In genomic region chr5:54013556-54014157, GRCh38 we compare ENCODE assay signal across 10 cellular contexts.
DNase-seq lines count a peak whose midpoint lies in the region; ATAC-seq lines count a peak whose summit lies in the region.
"Had no signal": no experiment of that assay in that cellular context is flagged by ENCODE, and none has a peak within 500 bp of the region (broad histone marks: within the 10 kb centered on the region; RNA-seq: fewer than 3 reads in every experiment).

No MANE protein-coding gene starts in this region.

- H3K4me1 Mint-ChIP-seq in activated T-cell treated with anti-CD3 and anti-CD28 coated beads, Interleukin-2, amount 50 U/mL, for 72 hours (ENCODE audit: low read depth): peaks cover 12% of the 10 kb centered on the region

- H3K4me1 ChIP-seq in ACC112 (ENCODE audit: control insufficient read depth, insufficient read depth, low read length, unreplicated experiment): peaks cover 12% of the 10 kb centered on the region

- intact Hi-C loops in left colon (cut with DNase I, micrococcal nuclease): no loop called here

- H3K9me3 Mint-ChIP-seq in activated T-cell treated with anti-CD3 and anti-CD28 coated beads, Interleukin-2, amount 50 U/mL, for 72 hours: peaks cover 4 to 11% of the 10 kb centered on the region in 2 donors

- peaks cover 12 to 15% of the 10 kb centered on the region in 2 donors for H3K36me3 Mint-ChIP-seq in activated T-cell treated with anti-CD3 and anti-CD28 coated beads, Interleukin-2, amount 50 U/mL, for 72 hours (ENCODE audit: insufficient read depth in 2 of 2)

- H3K4me3 Mint-ChIP-seq in activated T-cell treated with anti-CD3 and anti-CD28 coated beads, Interleukin-2, amount 50 U/mL, for 72 hours: no peak overlapping the region
- H3K4me3 Mint-ChIP-seq: activated naive CD8-positive, alpha-beta T cell had no signal

- H3K27ac ChIP-seq in ACC112 (ENCODE audit: low read depth, low read length): peak overlapping the region; percentile 76

- H3K27me3 ChIP-seq in ACC112 (ENCODE audit: insufficient read depth, low read length): no peaks in the 10 kb centered on the region

- no peaks in the 10 kb centered on the region for H3K79me2 ChIP-seq in ACC112 (ENCODE audit: control insufficient read depth, insufficient read depth, low read length, unreplicated experiment)

- peaks cover 3% of the 10 kb centered on the region; the same call in 1 of the 2 replicates for H3K36me3 ChIP-seq in ACC112 (ENCODE audit: insufficient read depth, low read length)

- H3K27ac Mint-ChIP-seq in activated T-cell treated with anti-CD3 and anti-CD28 coated beads, Interleukin-2, amount 50 U/mL, for 72 hours: no peak overlapping the region
- H3K27ac Mint-ChIP-seq: activated naive CD8-positive, alpha-beta T cell had no signal

- H3K27me3 Mint-ChIP-seq in activated T-cell treated with anti-CD3 and anti-CD28 coated beads, Interleukin-2, amount 50 U/mL, for 72 hours (ENCODE audit: low read depth): no peaks in the 10 kb centered on the region
- H3K27me3 Mint-ChIP-seq: activated naive CD8-positive, alpha-beta T cell had no signal

- H3K4me3 ChIP-seq in ACC112 (ENCODE audit: low read depth, low read length): no peak overlapping the region

- DNase-seq in HS-5 (ENCODE audit: low read depth) (peak; percentile 53), left colon (no peak), hypothalamus (lab: John Stamatoyannopoulos, UW) (no peak), NCI-H146 treated with DMSO at 0.1 percent for 48 hours (lab: John Stamatoyannopoulos, UW; ENCODE audit: unreplicated experiment) (no peak), putamen (ENCODE audit: low spot score) (no peak)
- peak; percentile 69 for DNase-seq in activated T-cell treated with anti-CD3 and anti-CD28 coated beads, Interleukin-2, amount 50 U/mL, for 72 hours

- H2AFZ ChIP-seq in ACC112 (ENCODE audit: low read length, unreplicated experiment): no peak overlapping the region

- ATAC-seq in activated T-cell treated with anti-CD3 and anti-CD28 coated beads, Interleukin-2, amount 50 U/mL, for 72 hours (replicated peaks in 1 of 2): peak; percentile 96 to 99
- peak; percentile 50 for ATAC-seq in left colon
- no peak for ATAC-seq in HG02623 (IDR thresholded peaks at IDR 0.05; ENCODE audit: unreplicated experiment)
- ATAC-seq: HepG2 had no signal

Comparison
In these comparisons a context has a peak if more than half of its experiments do, and no peak if none do; other contexts are left out.
1. DNase-seq: peak in HS-5 (single experiment) and activated T-cell treated with anti-CD3 and anti-CD28 coated beads, Interleukin-2, amount 50 U/mL, for 72 hours (2 of 2); none in left colon (0 of 2), hypothalamus (0 of 51), NCI-H146 treated with DMSO at 0.1 percent for 48 hours (single experiment) and putamen (single experiment).